In the genomic region with DNA sequence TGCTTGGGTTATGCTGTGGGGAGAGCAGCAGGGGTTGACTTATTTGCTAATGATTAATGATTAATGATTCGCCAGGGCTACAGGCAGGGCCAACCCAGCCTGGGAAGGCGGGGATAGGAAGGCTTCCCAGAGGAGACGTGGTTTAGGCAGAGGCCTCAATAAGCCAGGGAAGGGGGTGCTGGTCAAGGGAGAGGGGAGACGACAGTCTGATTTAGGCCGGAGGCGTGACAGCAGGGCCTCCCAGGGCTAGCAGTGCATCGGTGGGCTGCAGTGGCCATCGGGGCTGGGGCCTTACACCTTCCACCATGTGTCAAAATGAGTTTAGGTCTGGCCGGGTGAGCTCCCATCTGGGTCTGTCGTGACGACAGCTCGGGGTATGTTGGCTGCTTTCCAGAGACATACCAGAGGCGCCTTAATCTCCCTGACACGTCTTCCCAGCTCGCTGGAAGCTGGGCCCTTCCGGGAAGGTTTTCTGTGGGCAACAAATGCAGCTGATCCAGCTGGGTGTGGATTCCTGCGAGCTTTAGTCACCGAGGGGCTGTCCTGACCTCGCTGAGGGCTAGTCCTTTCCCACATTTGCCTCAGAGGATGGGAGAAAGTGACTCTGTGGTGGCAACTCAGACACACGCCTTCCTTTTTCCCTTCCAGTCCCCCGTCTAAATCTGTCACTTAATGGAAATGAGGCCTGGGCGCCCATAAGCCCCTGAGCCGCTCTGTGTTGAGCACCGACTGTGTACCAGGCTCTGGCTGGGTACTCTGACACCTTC, we compare ENCODE assay signal across 1 cellular context.
TF ChIP-seq lines count a peak whose summit lies in the region.

No MANE protein-coding gene starts in this region.

TF ChIP-seq in HepG2, 621 proteins besides CTCF, POLR2A, EP300 and RAD21 (continued from another document and continues in another):
- no peak for TF ChIP-seq MTF2 (CRISPR knock-in tag; IDR thresholded peaks at IDR 0.05; ENCODE audit: borderline replicate concordance)
- TF ChIP-seq, protein P1, sequence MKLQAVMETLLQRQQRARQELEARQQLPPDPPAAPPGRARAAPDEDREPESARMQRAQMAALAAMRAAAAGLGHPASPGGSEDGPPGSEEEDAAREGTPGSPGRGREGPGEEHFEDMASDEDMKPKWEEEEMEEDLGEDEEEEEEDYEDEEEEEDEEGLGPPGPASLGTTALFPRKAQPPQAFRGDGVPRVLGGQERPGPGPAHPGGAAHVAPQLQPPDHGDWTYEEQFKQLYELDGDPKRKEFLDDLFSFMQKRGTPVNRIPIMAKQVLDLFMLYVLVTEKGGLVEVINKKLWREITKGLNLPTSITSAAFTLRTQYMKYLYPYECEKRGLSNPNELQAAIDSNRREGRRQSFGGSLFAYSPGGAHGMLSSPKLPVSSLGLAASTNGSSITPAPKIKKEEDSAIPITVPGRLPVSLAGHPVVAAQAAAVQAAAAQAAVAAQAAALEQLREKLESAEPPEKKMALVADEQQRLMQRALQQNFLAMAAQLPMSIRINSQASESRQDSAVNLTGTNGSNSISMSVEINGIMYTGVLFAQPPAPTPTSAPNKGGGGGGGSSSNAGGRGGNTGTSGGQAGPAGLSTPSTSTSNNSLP (IDR thresholded peaks at IDR 0.05; ENCODE audit: low read depth, low read length): peak; percentile 96
- no peak for TF ChIP-seq NFRKB (IDR thresholded peaks at IDR 0.05)
- TF ChIP-seq ZBTB8A (CRISPR knock-in tag; IDR thresholded peaks at IDR 0.05; ENCODE audit: borderline replicate concordance, low read depth): 0 out of 2 replicates have a peak, but pooled peaks have one; percentile 25
- TF ChIP-seq, protein P2, sequence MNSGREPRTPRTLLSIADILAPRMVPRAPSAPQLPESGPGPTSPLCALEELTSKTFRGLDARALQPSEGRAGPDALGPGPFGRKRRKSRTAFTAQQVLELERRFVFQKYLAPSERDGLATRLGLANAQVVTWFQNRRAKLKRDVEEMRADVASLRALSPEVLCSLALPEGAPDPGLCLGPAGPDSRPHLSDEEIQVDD (CRISPR knock-in tag; IDR thresholded peaks at IDR 0.05; ENCODE audit: borderline replicate concordance): no peak
- TF ChIP-seq, protein P3, sequence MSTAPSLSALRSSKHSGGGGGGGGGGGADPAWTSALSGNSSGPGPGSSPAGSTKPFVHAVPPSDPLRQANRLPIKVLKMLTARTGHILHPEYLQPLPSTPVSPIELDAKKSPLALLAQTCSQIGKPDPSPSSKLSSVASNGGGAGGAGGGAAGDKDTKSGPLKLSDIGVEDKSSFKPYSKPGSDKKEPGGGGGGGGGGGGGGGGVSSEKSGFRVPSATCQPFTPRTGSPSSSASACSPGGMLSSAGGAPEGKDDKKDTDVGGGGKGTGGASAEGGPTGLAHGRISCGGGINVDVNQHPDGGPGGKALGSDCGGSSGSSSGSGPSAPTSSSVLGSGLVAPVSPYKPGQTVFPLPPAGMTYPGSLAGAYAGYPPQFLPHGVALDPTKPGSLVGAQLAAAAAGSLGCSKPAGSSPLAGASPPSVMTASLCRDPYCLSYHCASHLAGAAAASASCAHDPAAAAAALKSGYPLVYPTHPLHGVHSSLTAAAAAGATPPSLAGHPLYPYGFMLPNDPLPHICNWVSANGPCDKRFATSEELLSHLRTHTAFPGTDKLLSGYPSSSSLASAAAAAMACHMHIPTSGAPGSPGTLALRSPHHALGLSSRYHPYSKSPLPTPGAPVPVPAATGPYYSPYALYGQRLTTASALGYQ (CRISPR knock-in tag; IDR thresholded peaks at IDR 0.05): no peak; the same call in 1 of the 2 replicates
- TF ChIP-seq, protein P4, sequence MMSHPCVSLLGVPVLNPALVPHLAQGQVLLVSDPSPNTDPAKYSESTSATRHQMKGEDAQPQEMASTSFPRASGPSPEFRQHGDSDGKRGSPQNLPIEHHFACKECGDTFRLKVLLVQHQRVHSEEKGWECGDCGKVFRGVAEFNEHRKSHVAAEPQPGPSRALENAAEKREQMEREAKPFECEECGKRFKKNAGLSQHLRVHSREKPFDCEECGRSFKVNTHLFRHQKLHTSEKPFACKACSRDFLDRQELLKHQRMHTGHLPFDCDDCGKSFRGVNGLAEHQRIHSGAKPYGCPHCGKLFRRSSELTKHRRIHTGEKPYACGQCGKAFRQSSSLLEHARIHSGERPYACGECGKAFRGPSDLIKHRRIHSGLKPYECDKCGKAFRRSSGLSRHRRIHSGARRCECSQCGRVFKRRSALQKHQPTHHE (CRISPR knock-in tag; IDR thresholded peaks at IDR 0.05; ENCODE audit: borderline replicate concordance): peak; percentile 88; the same call in 1 of the 2 replicates
- TF ChIP-seq SRY (CRISPR knock-in tag; IDR thresholded peaks at IDR 0.05): 0 out of 2 replicates have a peak, but pooled peaks have one; percentile 68
- no peak; the same call in 1 of the 2 replicates for TF ChIP-seq ZNF558 (CRISPR knock-in tag; IDR thresholded peaks at IDR 0.05; ENCODE audit: borderline replicate concordance)
- TF ChIP-seq FOXA3 (CRISPR knock-in tag; IDR thresholded peaks at IDR 0.05): peak; percentile 63; the same call in 1 of the 2 replicates
- peak; percentile 82 for TF ChIP-seq FOSL2 (CRISPR knock-in tag; IDR thresholded peaks at IDR 0.05)
- TF ChIP-seq NFIC (IDR thresholded peaks at IDR 0.05; ENCODE audit: low read length): peak; percentile 49; the same call in 1 of the 2 replicates
- no peak for TF ChIP-seq IRX3 (CRISPR knock-in tag; IDR thresholded peaks at IDR 0.05; ENCODE audit: borderline replicate concordance, low read depth)
- no peak for TF ChIP-seq FOXM1 (CRISPR knock-in tag; IDR thresholded peaks at IDR 0.05)
- TF ChIP-seq, protein P5, sequence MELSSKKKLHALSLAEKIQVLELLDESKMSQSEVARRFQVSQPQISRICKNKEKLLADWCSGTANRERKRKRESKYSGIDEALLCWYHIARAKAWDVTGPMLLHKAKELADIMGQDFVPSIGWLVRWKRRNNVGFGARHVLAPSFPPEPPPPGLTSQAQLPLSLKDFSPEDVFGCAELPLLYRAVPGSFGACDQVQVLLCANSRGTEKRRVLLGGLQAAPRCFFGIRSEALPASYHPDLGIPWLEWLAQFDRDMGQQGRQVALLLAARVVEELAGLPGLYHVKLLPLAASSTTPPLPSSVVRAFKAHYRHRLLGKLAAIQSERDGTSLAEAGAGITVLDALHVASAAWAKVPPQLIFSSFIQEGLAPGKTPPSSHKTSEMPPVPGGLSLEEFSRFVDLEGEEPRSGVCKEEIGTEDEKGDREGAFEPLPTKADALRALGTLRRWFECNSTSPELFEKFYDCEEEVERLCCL (CRISPR knock-in tag; IDR thresholded peaks at IDR 0.05; ENCODE audit: borderline replicate concordance): no peak
- no peak for TF ChIP-seq NFE2L2 (IDR thresholded peaks at IDR 0.05; ENCODE audit: low read length)
- TF ChIP-seq, protein P6, sequence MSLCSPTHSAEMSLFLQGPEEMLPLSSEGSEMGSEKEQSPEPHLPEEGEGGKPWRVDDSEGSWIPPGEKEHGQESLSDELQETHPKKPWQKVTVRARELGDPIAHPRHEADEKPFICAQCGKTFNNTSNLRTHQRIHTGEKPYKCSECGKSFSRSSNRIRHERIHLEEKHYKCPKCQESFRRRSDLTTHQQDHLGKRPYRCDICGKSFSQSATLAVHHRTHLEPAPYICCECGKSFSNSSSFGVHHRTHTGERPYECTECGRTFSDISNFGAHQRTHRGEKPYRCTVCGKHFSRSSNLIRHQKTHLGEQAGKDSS (CRISPR knock-in tag; IDR thresholded peaks at IDR 0.05; ENCODE audit: borderline replicate concordance, low read depth): peak; percentile 61
- no peak for TF ChIP-seq NFYC (CRISPR knock-in tag; IDR thresholded peaks at IDR 0.05)
- no peak for TF ChIP-seq PPARG (CRISPR knock-in tag; conservative IDR thresholded peaks at IDR 0.05)
- TF ChIP-seq, protein P7, sequence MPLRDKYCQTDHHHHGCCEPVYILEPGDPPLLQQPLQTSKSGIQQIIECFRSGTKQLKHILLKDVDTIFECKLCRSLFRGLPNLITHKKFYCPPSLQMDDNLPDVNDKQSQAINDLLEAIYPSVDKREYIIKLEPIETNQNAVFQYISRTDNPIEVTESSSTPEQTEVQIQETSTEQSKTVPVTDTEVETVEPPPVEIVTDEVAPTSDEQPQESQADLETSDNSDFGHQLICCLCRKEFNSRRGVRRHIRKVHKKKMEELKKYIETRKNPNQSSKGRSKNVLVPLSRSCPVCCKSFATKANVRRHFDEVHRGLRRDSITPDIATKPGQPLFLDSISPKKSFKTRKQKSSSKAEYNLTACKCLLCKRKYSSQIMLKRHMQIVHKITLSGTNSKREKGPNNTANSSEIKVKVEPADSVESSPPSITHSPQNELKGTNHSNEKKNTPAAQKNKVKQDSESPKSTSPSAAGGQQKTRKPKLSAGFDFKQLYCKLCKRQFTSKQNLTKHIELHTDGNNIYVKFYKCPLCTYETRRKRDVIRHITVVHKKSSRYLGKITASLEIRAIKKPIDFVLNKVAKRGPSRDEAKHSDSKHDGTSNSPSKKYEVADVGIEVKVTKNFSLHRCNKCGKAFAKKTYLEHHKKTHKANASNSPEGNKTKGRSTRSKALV (CRISPR knock-in tag; IDR thresholded peaks at IDR 0.05): peak; percentile 73; the same call in 1 of the 2 replicates
- TF ChIP-seq, protein P8, sequence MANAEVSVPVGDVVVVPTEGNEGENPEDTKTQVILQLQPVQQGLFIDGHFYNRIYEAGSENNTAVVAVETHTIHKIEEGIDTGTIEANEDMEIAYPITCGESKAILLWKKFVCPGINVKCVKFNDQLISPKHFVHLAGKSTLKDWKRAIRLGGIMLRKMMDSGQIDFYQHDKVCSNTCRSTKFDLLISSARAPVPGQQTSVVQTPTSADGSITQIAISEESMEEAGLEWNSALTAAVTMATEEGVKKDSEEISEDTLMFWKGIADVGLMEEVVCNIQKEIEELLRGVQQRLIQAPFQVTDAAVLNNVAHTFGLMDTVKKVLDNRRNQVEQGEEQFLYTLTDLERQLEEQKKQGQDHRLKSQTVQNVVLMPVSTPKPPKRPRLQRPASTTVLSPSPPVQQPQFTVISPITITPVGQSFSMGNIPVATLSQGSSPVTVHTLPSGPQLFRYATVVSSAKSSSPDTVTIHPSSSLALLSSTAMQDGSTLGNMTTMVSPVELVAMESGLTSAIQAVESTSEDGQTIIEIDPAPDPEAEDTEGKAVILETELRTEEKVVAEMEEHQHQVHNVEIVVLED (CRISPR knock-in tag; IDR thresholded peaks at IDR 0.05; ENCODE audit: borderline replicate concordance): peak; percentile 63; the same call in 1 of the 2 replicates
- TF ChIP-seq, protein P9, sequence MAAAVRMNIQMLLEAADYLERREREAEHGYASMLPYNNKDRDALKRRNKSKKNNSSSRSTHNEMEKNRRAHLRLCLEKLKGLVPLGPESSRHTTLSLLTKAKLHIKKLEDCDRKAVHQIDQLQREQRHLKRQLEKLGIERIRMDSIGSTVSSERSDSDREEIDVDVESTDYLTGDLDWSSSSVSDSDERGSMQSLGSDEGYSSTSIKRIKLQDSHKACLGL (CRISPR knock-in tag; IDR thresholded peaks at IDR 0.05): peak; percentile 25; the same call in 1 of the 2 replicates
- TF ChIP-seq NONO (IDR thresholded peaks at IDR 0.05): no peak
- peak; percentile 85 for TF ChIP-seq NONO (CRISPR knock-in tag; conservative IDR thresholded peaks at IDR 0.05)
- TF ChIP-seq, protein P10, sequence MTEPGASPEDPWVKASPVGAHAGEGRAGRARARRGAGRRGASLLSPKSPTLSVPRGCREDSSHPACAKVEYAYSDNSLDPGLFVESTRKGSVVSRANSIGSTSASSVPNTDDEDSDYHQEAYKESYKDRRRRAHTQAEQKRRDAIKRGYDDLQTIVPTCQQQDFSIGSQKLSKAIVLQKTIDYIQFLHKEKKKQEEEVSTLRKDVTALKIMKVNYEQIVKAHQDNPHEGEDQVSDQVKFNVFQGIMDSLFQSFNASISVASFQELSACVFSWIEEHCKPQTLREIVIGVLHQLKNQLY (CRISPR knock-in tag; IDR thresholded peaks at IDR 0.05): peak; percentile 82
- TF ChIP-seq ZKSCAN5 (CRISPR knock-in tag; IDR thresholded peaks at IDR 0.05): no peak
- TF ChIP-seq ZBTB7A (CRISPR knock-in tag; IDR thresholded peaks at IDR 0.05): no peak; the same call in 1 of the 2 replicates
- TF ChIP-seq YY1 (IDR thresholded peaks at IDR 0.05; ENCODE audit: insufficient read depth, insufficient replicate concordance, low read depth, low read length): peak; percentile 45
- TF ChIP-seq TAF1 (CRISPR knock-in tag; IDR thresholded peaks at IDR 0.05): peak; percentile 73
- TF ChIP-seq, protein P11, sequence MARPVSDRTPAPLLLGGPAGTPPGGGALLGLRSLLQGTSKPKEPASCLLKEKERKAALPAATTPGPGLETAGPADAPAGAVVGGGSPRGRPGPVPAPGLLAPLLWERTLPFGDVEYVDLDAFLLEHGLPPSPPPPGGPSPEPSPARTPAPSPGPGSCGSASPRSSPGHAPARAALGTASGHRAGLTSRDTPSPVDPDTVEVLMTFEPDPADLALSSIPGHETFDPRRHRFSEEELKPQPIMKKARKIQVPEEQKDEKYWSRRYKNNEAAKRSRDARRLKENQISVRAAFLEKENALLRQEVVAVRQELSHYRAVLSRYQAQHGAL (CRISPR knock-in tag; IDR thresholded peaks at IDR 0.05; ENCODE audit: not compliant biosample characterization): no peak
- TF ChIP-seq FOXC1 (CRISPR knock-in tag; IDR thresholded peaks at IDR 0.05; ENCODE audit: borderline replicate concordance): peak; percentile 71
- TF ChIP-seq BCL6 (CRISPR knock-in tag; IDR thresholded peaks at IDR 0.05): peak; percentile 23; the same call in 1 of the 2 replicates
- peak; percentile 11; the same call in 1 of the 2 replicates for TF ChIP-seq HNF4A (CRISPR knock-in tag; IDR thresholded peaks at IDR 0.05)
- no peak for TF ChIP-seq SRSF9 (IDR thresholded peaks at IDR 0.05; ENCODE audit: borderline replicate concordance, insufficient read depth, low read depth, low read length, poor library complexity, severe bottlenecking)
- TF ChIP-seq, protein P12, sequence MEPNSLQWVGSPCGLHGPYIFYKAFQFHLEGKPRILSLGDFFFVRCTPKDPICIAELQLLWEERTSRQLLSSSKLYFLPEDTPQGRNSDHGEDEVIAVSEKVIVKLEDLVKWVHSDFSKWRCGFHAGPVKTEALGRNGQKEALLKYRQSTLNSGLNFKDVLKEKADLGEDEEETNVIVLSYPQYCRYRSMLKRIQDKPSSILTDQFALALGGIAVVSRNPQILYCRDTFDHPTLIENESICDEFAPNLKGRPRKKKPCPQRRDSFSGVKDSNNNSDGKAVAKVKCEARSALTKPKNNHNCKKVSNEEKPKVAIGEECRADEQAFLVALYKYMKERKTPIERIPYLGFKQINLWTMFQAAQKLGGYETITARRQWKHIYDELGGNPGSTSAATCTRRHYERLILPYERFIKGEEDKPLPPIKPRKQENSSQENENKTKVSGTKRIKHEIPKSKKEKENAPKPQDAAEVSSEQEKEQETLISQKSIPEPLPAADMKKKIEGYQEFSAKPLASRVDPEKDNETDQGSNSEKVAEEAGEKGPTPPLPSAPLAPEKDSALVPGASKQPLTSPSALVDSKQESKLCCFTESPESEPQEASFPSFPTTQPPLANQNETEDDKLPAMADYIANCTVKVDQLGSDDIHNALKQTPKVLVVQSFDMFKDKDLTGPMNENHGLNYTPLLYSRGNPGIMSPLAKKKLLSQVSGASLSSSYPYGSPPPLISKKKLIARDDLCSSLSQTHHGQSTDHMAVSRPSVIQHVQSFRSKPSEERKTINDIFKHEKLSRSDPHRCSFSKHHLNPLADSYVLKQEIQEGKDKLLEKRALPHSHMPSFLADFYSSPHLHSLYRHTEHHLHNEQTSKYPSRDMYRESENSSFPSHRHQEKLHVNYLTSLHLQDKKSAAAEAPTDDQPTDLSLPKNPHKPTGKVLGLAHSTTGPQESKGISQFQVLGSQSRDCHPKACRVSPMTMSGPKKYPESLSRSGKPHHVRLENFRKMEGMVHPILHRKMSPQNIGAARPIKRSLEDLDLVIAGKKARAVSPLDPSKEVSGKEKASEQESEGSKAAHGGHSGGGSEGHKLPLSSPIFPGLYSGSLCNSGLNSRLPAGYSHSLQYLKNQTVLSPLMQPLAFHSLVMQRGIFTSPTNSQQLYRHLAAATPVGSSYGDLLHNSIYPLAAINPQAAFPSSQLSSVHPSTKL (CRISPR knock-in tag; IDR thresholded peaks at IDR 0.05): peak; percentile 78
- TF ChIP-seq MAZ (IDR thresholded peaks at IDR 0.05; ENCODE audit: borderline replicate concordance, low read depth, low read length): no peak
- 0 out of 2 replicates have a peak, but pooled peaks have one; percentile 56 for TF ChIP-seq MAZ (CRISPR knock-in tag; IDR thresholded peaks at IDR 0.05; ENCODE audit: low read depth)
- TF ChIP-seq GATAD1 (CRISPR knock-in tag; IDR thresholded peaks at IDR 0.05): 0 out of 2 replicates have a peak, but pooled peaks have one; percentile 39
